Comparison of ENCODE assay signal across 22 cellular contexts in the genomic region with DNA sequence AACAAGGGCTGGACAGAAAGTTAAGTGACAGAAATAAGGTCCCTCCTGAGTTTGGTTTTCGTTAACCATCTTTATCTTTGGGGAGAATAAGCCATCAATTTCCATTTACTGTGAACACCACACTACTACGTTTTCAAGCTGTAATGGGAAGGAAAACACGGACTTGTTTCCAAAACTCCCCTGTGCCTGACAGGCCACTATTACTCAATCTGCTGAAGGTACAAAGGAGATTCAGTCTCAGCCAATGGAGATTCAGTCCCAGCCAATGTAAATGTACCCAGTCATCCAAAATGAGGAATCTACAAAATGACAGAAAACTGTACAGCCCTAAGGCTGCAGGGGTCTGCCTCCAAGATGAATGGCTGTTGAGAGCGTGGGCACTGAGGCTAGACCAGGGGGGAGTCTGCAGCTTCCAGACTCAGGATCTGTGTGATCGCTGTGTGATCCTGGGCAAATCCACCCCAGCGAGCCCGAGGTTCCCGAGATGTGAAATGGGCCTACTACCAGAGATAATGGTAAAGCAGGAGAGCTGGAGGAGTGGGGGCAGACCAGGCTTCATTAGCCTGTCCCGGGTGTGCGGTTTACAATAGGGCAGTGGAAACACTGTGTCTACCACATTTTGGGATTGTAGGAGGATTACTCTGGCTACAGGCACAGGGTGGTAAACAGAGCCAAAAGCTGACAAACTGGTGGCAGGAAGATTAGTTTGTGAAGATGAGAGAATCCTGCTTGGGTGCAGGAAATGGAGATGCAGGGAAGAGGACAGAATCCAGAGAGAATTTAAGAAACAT.
A peak's percentile ranks its signal among the peaks of the same experiment; 100 is the strongest.
DNase-seq lines count a peak whose midpoint lies in the region; ATAC-seq and TF ChIP-seq lines count a peak whose summit lies in the region.
"Had no signal": no experiment of that assay in that cellular context is flagged by ENCODE, and none has a peak within 500 bp of the region (broad histone marks: within the 10 kb centered on the region; RNA-seq: fewer than 3 reads in every experiment).

No MANE protein-coding gene starts in this region.

- no peaks in the 10 kb centered on the region for H3K9me3 Mint-ChIP-seq in brain
- H3K9me3 Mint-ChIP-seq in natural killer cell: no peaks in the 10 kb centered on the region
- no peaks in the 10 kb centered on the region for H3K9me3 Mint-ChIP-seq in stimulated activated naive B cell treated with anti-CD40 and anti-IgM and Interleukin-4, amounts not matched to agents 10 μg/mL and 1 μg/mL and 100 μg/mL, for 72 hours
- no peaks in the 10 kb centered on the region for H3K9me3 Mint-ChIP-seq in CD8-positive, alpha-beta T cell
- H3K9me3 Mint-ChIP-seq: IgD-negative memory B cell had no signal

- peak overlapping the region; percentile 64 for H3K27ac ChIP-seq in OCI-LY3 (ENCODE audit: low read length)
- no peak overlapping the region for H3K27ac ChIP-seq in CD8-positive, alpha-beta T cell (ENCODE audit: low read depth, low read length)
- H3K27ac ChIP-seq in Peyer's patch: no peak overlapping the region
- H3K27ac ChIP-seq: HL-60, SK-N-MC had no signal

- H3K79me2 ChIP-seq in OCI-LY3 (ENCODE audit: low read length): no peaks in the 10 kb centered on the region

- peak overlapping the region; percentile 61 for H3K4me2 ChIP-seq in OCI-LY3 (ENCODE audit: low read length)

- no peak for ATAC-seq in natural killer cell
- no peak for ATAC-seq in stimulated activated naive B cell treated with anti-CD40 and anti-IgM and Interleukin-4, amounts not matched to agents 10 μg/mL and 1 μg/mL and 100 μg/mL, for 72 hours (replicated peaks)
- no peak for ATAC-seq in CD8-positive, alpha-beta T cell

- H3K36me3 ChIP-seq in OCI-LY3 (replicated peaks; ENCODE audit: low read depth, low read length): no peaks in the 10 kb centered on the region
- H3K36me3 ChIP-seq in CD8-positive, alpha-beta T cell (ENCODE audit: insufficient read depth, low read length): peaks cover 9% of the 10 kb centered on the region
- peaks cover 0 to 16% (median 0%) of the 10 kb centered on the region in 3 donors for H3K36me3 ChIP-seq in Peyer's patch

- H3K9ac ChIP-seq in OCI-LY3 (ENCODE audit: low read length): peak overlapping the region; percentile 53

- TF ChIP-seq CTCF in OCI-LY3 (IDR thresholded peaks at IDR 0.05; ENCODE audit: low read depth, low read length) (no peak), brain (conservative IDR thresholded peaks at IDR 0.05) (no peak), natural killer cell (IDR thresholded peaks at IDR 0.05) (no peak), Peyer's patch (IDR thresholded peaks at IDR 0.05) (no peak)
- TF ChIP-seq CTCF in CD8-positive, alpha-beta T cell (IDR thresholded peaks at IDR 0.05): no peak

- intact Hi-C loops in natural killer cell (cut with micrococcal nuclease): no loop called here
- intact Hi-C loops in CD8-positive, alpha-beta T cell (cut with DNase I, micrococcal nuclease): no loop called here

- no peak for TF ChIP-seq POLR2A in Peyer's patch (IDR thresholded peaks at IDR 0.05)

- H3K4me1 ChIP-seq in OCI-LY3 (ENCODE audit: low read length) (peaks cover 59% of the 10 kb centered on the region), Peyer's patch (no peaks in the 10 kb centered on the region)
- H3K4me1 ChIP-seq in CD8-positive, alpha-beta T cell (ENCODE audit: insufficient read depth, low read length): no peaks in the 10 kb centered on the region

- CTCF ChIA-PET in CD8-positive, alpha-beta T cell (lab: Charles Lee): no interaction called here

- H4K20me1 ChIP-seq in OCI-LY3 (ENCODE audit: insufficient read depth, low read length): no peaks in the 10 kb centered on the region

- DNase-seq in natural killer cell (no peak), 8988T (no peak), Peyer's patch (no peak)
- DNase-seq in stimulated activated naive B cell treated with anti-CD40 and anti-IgM and Interleukin-4, amounts not matched to agents 10 μg/mL and 1 μg/mL and 100 μg/mL, for 72 hours: no peak
- no peak for DNase-seq in CD8-positive, alpha-beta T cell
- DNase-seq: AML-193; COR-L47; DMS 273 treated with DMSO at 0.1 percent for 48 hours; DND-41; HCEC 1CT; Kasumi-1; MG63; NCI-H1092; NCI-H2081; NCI-H748 treated with DMSO at 0.1 percent for 48 hours; NK-92 treated with Interleukin-12 subunit alpha and Interleukin-12 subunit beta, amount 100 ng/mL, for 24 hours; Right ventricle myocardium superior had no signal

- H3K36me3 Mint-ChIP-seq in brain (peaks cover 52% of the 10 kb centered on the region), natural killer cell (no peaks in the 10 kb centered on the region)
- peaks cover 20 to 32% of the 10 kb centered on the region in 2 donors for H3K36me3 Mint-ChIP-seq in stimulated activated naive B cell treated with anti-CD40 and anti-IgM and Interleukin-4, amounts not matched to agents 10 μg/mL and 1 μg/mL and 100 μg/mL, for 72 hours
- peaks cover 78% of the 10 kb centered on the region for H3K36me3 Mint-ChIP-seq in CD8-positive, alpha-beta T cell

- H3K4me3 ChIP-seq in OCI-LY3 (ENCODE audit: low read length) (peak overlapping the region; percentile 41), Peyer's patch (no peak overlapping the region)
- H3K4me3 ChIP-seq in CD8-positive, alpha-beta T cell (ENCODE audit: low read depth, low read length): no peak overlapping the region
- H3K4me3 ChIP-seq: MG63, SK-N-MC had no signal

- H3K27ac Mint-ChIP-seq in brain: peak overlapping the region; percentile 22 to 90 (median 50)
- peak overlapping the region; percentile 1 to 69 for H3K27ac Mint-ChIP-seq in natural killer cell
- peak overlapping the region; percentile 31 for H3K27ac Mint-ChIP-seq in stimulated activated naive B cell treated with anti-CD40 and anti-IgM and Interleukin-4, amounts not matched to agents 10 μg/mL and 1 μg/mL and 100 μg/mL, for 72 hours
- H3K27ac Mint-ChIP-seq in CD8-positive, alpha-beta T cell: no peak overlapping the region
- H3K27ac Mint-ChIP-seq: IgD-negative memory B cell had no signal

- no peaks in the 10 kb centered on the region for H3K9me3 ChIP-seq in OCI-LY3 (ENCODE audit: insufficient read depth, low read length)
- H3K9me3 ChIP-seq in CD8-positive, alpha-beta T cell (ENCODE audit: low read length): no peaks in the 10 kb centered on the region
- H3K9me3 ChIP-seq in Peyer's patch: no peaks in the 10 kb centered on the region
- H3K9me3 ChIP-seq: MG63 had no signal

- H3K27me3 Mint-ChIP-seq in brain (no peaks in the 10 kb centered on the region), natural killer cell (ENCODE audit: low read depth in 2 of 2) (no peaks in the 10 kb centered on the region)
- no peaks in the 10 kb centered on the region for H3K27me3 Mint-ChIP-seq in stimulated activated naive B cell treated with anti-CD40 and anti-IgM and Interleukin-4, amounts not matched to agents 10 μg/mL and 1 μg/mL and 100 μg/mL, for 72 hours
- H3K27me3 Mint-ChIP-seq in CD8-positive, alpha-beta T cell (ENCODE audit: low read depth): no peaks in the 10 kb centered on the region
- H3K27me3 Mint-ChIP-seq: IgD-negative memory B cell had no signal

- no peaks in the 10 kb centered on the region for H3K27me3 ChIP-seq in OCI-LY3 (ENCODE audit: low read depth, low read length)
- no peaks in the 10 kb centered on the region for H3K27me3 ChIP-seq in CD8-positive, alpha-beta T cell (ENCODE audit: insufficient read depth, low read length)
- no peaks in the 10 kb centered on the region for H3K27me3 ChIP-seq in Peyer's patch
- H3K27me3 ChIP-seq: MG63 had no signal

- H3K4me1 Mint-ChIP-seq in brain (peaks cover 65% of the 10 kb centered on the region), natural killer cell (peaks cover 12 to 40% of the 10 kb centered on the region in 2 donors)
- H3K4me1 Mint-ChIP-seq in stimulated activated naive B cell treated with anti-CD40 and anti-IgM and Interleukin-4, amounts not matched to agents 10 μg/mL and 1 μg/mL and 100 μg/mL, for 72 hours: peaks cover 20 to 30% of the 10 kb centered on the region in 2 donors
- no peaks in the 10 kb centered on the region for H3K4me1 Mint-ChIP-seq in CD8-positive, alpha-beta T cell (ENCODE audit: low read depth)

- POLR2A ChIA-PET in CD8-positive, alpha-beta T cell (lab: Charles Lee): no interaction called here

- H3K4me3 Mint-ChIP-seq in brain (peak overlapping the region in 1 of 5 experiments; percentile 26), natural killer cell (no peak overlapping the region)
- no peak overlapping the region for H3K4me3 Mint-ChIP-seq in stimulated activated naive B cell treated with anti-CD40 and anti-IgM and Interleukin-4, amounts not matched to agents 10 μg/mL and 1 μg/mL and 100 μg/mL, for 72 hours
- no peak overlapping the region for H3K4me3 Mint-ChIP-seq in CD8-positive, alpha-beta T cell
- H3K4me3 Mint-ChIP-seq: IgD-negative memory B cell had no signal

- H2AFZ ChIP-seq in OCI-LY3 (ENCODE audit: low read depth, low read length): 0 out of 2 replicates have a peak overlapping the region, but pooled peaks have one; percentile 47
